Comparison of ENCODE assay signal across 15 cellular contexts in the genomic region with DNA sequence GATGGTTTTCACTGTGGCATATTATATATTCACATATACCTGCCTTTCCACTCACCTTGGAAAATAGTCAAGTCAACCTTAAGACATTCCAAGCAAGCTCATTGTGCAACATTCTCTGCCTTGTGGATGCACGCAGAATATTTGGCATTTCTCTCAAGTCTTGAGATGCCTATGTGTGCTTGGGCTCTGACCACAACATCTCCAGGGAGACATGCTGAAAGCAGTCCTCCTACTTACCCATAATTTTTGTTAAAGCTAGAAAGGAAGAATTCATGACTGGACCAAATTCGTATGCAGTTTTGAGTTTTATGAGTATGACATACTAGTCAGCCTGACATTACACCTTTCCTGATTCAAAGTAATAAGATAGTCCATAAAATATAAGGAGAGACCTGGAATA.
"Had no signal": no experiment of that assay in that cellular context is flagged by ENCODE, and none has a peak within 500 bp of the region (broad histone marks: within the 10 kb centered on the region; RNA-seq: fewer than 3 reads in every experiment).

No MANE protein-coding gene starts in this region.

- DNase-seq: activated B cell treated with CpG ODN at 0.5 μM for 24 hours; activated CD4-positive, alpha-beta T cell treated with anti-CD3 and anti-CD28 coated beads, Interleukin-2, amount 10 ng/mL, durations not matched to agents 7 days and 5 days; activated CD8-positive, alpha-beta memory T cell treated with anti-CD3 and anti-CD28 coated beads for 24 hours; activated naive CD4-positive, alpha-beta T cell treated with anti-CD3 and anti-CD28 coated beads, Interleukin-2, amount 50 U/mL, for 16 hours; esophagus squamous epithelium; kidney; pancreas; stimulated activated CD4-positive, alpha-beta T cell treated with anti-CD3 and anti-CD28 coated beads, Interleukin-4, amount 100 ng/mL, for 4 hours; stimulated activated naive CD8-positive, alpha-beta T cell treated with anti-CD3 and anti-CD28 coated beads, Interleukin-15, amount 100 ng/mL, for 72 hours had no signal

- H3K9me3 ChIP-seq: esophagus squamous epithelium, gastroesophageal sphincter, pancreas, thoracic aorta, vagina had no signal

- H3K4me3 Mint-ChIP-seq: activated B cell treated with CpG ODN at 0.5 μM for 24 hours; activated CD4-positive, alpha-beta T cell treated with anti-CD3 and anti-CD28 coated beads, Interleukin-2, amount 10 ng/mL, durations not matched to agents 7 days and 5 days; activated T-helper 17 cell treated with anti-CD3 and anti-CD28 coated beads, Interleukin-2, amount 50 U/mL, for 72 hours; neural crest cell; stimulated activated naive CD8-positive, alpha-beta T cell treated with anti-CD3 and anti-CD28 coated beads, Interleukin-15, amount 100 ng/mL, for 72 hours had no signal

- H3K9me3 Mint-ChIP-seq: activated B cell treated with CpG ODN at 0.5 μM for 24 hours; activated T-helper 17 cell treated with anti-CD3 and anti-CD28 coated beads, Interleukin-2, amount 50 U/mL, for 72 hours; neural crest cell; stimulated activated naive CD8-positive, alpha-beta T cell treated with anti-CD3 and anti-CD28 coated beads, Interleukin-15, amount 100 ng/mL, for 72 hours had no signal

- ATAC-seq: activated T-helper 17 cell treated with anti-CD3 and anti-CD28 coated beads, Interleukin-2, amount 50 U/mL, for 72 hours; gastroesophageal sphincter; pancreas; stimulated activated naive CD8-positive, alpha-beta T cell treated with anti-CD3 and anti-CD28 coated beads, Interleukin-15, amount 100 ng/mL, for 72 hours had no signal

- H3K27ac ChIP-seq: esophagus squamous epithelium, gastroesophageal sphincter, pancreas, skin epidermis, thoracic aorta, vagina had no signal

- H3K27me3 ChIP-seq: esophagus squamous epithelium, gastroesophageal sphincter, vagina had no signal

- H3K4me1 Mint-ChIP-seq: activated B cell treated with CpG ODN at 0.5 μM for 24 hours; activated CD4-positive, alpha-beta T cell treated with anti-CD3 and anti-CD28 coated beads, Interleukin-2, amount 10 ng/mL, durations not matched to agents 7 days and 5 days; activated T-helper 17 cell treated with anti-CD3 and anti-CD28 coated beads, Interleukin-2, amount 50 U/mL, for 72 hours; neural crest cell; stimulated activated naive CD8-positive, alpha-beta T cell treated with anti-CD3 and anti-CD28 coated beads, Interleukin-15, amount 100 ng/mL, for 72 hours had no signal

- H3K4me1 ChIP-seq: esophagus squamous epithelium, gastroesophageal sphincter, pancreas, vagina had no signal

- H3K4me3 ChIP-seq: esophagus squamous epithelium, gastroesophageal sphincter, pancreas, skin epidermis, thoracic aorta, vagina had no signal

- H3K36me3 ChIP-seq: esophagus squamous epithelium, gastroesophageal sphincter, pancreas, thoracic aorta, vagina had no signal

- H3K27ac Mint-ChIP-seq: activated B cell treated with CpG ODN at 0.5 μM for 24 hours; activated CD4-positive, alpha-beta T cell treated with anti-CD3 and anti-CD28 coated beads, Interleukin-2, amount 10 ng/mL, durations not matched to agents 7 days and 5 days; activated T-helper 17 cell treated with anti-CD3 and anti-CD28 coated beads, Interleukin-2, amount 50 U/mL, for 72 hours; stimulated activated naive CD8-positive, alpha-beta T cell treated with anti-CD3 and anti-CD28 coated beads, Interleukin-15, amount 100 ng/mL, for 72 hours had no signal

- H3K27me3 Mint-ChIP-seq: activated B cell treated with CpG ODN at 0.5 μM for 24 hours; activated CD4-positive, alpha-beta T cell treated with anti-CD3 and anti-CD28 coated beads, Interleukin-2, amount 10 ng/mL, durations not matched to agents 7 days and 5 days; activated T-helper 17 cell treated with anti-CD3 and anti-CD28 coated beads, Interleukin-2, amount 50 U/mL, for 72 hours; stimulated activated naive CD8-positive, alpha-beta T cell treated with anti-CD3 and anti-CD28 coated beads, Interleukin-15, amount 100 ng/mL, for 72 hours had no signal
